ENCODE assay signal across 1 cellular context in the genomic region with DNA sequence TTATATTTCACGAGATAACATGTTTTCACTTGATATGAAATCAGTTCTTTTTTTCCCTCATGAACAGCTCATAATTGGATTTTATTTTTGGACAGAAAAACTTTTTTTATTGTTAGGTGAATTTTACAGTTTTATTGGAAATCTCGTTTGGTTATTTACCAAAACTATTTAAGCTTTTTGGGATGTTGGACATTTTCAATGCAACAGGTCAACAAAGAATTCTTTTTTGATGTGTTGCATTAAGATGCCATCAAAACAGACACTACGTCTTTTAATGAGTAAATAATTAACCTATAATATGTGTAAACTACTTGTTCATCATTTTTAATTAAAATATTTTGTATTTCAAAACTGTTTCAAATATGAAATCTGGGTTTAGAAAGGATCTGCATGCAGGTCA.
TF ChIP-seq lines count a peak whose summit lies in the region.

No MANE protein-coding gene starts in this region.

TF ChIP-seq in HepG2, 621 proteins besides CTCF, POLR2A, EP300 and RAD21:
- no peak for TF ChIP-seq ZBTB1 (CRISPR knock-in tag; IDR thresholded peaks at IDR 0.05; ENCODE audit: borderline replicate concordance)
- TF ChIP-seq, protein P1, sequence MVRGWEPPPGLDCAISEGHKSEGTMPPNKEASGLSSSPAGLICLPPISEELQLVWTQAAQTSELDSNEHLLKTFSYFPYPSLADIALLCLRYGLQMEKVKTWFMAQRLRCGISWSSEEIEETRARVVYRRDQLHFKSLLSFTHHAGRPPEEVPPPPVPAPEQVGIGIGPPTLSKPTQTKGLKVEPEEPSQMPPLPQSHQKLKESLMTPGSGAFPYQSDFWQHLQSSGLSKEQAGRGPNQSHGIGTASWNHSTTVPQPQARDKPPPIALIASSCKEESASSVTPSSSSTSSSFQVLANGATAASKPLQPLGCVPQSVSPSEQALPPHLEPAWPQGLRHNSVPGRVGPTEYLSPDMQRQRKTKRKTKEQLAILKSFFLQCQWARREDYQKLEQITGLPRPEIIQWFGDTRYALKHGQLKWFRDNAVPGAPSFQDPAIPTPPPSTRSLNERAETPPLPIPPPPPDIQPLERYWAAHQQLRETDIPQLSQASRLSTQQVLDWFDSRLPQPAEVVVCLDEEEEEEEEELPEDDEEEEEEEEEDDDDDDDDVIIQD (CRISPR knock-in tag; IDR thresholded peaks at IDR 0.05; ENCODE audit: low read depth) = no peak
- no peak for TF ChIP-seq NRL (CRISPR knock-in tag; IDR thresholded peaks at IDR 0.05; ENCODE audit: borderline replicate concordance)
- TF ChIP-seq ZNF550 (CRISPR knock-in tag; IDR thresholded peaks at IDR 0.05; ENCODE audit: borderline replicate concordance) = no peak
- no peak for TF ChIP-seq ZNF616 (CRISPR knock-in tag; IDR thresholded peaks at IDR 0.05; ENCODE audit: low read depth)
- TF ChIP-seq CREB1 (IDR thresholded peaks at IDR 0.05) = no peak
- TF ChIP-seq CREB1 (CRISPR knock-in tag; IDR thresholded peaks at IDR 0.05) = no peak
- TF ChIP-seq, protein P2, sequence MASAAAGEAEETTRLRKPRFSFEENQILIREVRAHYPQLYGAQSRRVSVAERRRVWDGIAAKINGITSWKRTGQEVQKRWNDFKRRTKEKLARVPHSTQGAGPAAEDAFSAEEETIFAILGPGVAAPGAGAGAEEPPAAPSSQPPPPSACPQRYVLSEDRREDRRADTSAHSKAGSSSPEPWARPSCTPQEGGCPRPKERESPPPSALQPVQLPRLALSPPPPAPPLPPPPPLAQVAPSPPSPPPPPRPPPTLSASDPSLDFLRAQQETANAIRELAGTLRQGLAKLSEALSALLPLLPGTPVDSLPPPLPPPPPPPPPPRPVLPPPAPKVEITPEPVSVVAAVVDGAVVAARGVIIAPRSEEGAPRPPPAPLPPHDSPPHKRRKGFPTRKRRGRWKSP (CRISPR knock-in tag; IDR thresholded peaks at IDR 0.05) = no peak
- no peak for TF ChIP-seq ZNF891 (CRISPR knock-in tag; IDR thresholded peaks at IDR 0.05)
- TF ChIP-seq ZNF317 (CRISPR knock-in tag; IDR thresholded peaks at IDR 0.05) = no peak
- TF ChIP-seq ZKSCAN1 (IDR thresholded peaks at IDR 0.05; ENCODE audit: low read length) = no peak
- TF ChIP-seq ZFAT (CRISPR knock-in tag; conservative IDR thresholded peaks at IDR 0.05) = no peak
- no peak for TF ChIP-seq SKI (IDR thresholded peaks at IDR 0.05; ENCODE audit: partially characterized antibody)
- TF ChIP-seq KLF11 (CRISPR knock-in tag; IDR thresholded peaks at IDR 0.05) = no peak
- no peak for TF ChIP-seq NFIB (CRISPR knock-in tag; IDR thresholded peaks at IDR 0.05; ENCODE audit: borderline replicate concordance)
- no peak for TF ChIP-seq CENPT (CRISPR knock-in tag; IDR thresholded peaks at IDR 0.05; ENCODE audit: low read depth)
